In genomic region chr1:206918076-206918475, GRCh38 we compare ENCODE assay signal across 27 cellular contexts. TPM values are rescaled to one million over a fixed set of nuclear protein-coding genes. Genes with fewer than 3 reads are reported as not detected.
DNase-seq lines count a peak whose midpoint lies in the region; ATAC-seq and TF ChIP-seq lines count a peak whose summit lies in the region.
"Had no signal": no experiment of that assay in that cellular context is flagged by ENCODE, and none has a peak within 500 bp of the region (broad histone marks: within the 10 kb centered on the region; RNA-seq: fewer than 3 reads in every experiment).

No MANE protein-coding gene starts in this region.

- peaks cover 83% of the 10 kb centered on the region for H3K4me1 Mint-ChIP-seq in activated T-cell treated with anti-CD3 and anti-CD28 coated beads, Interleukin-2, amount 50 U/mL, for 72 hours (ENCODE audit: low read depth)
- H3K4me1 Mint-ChIP-seq in activated T-helper 17 cell treated with anti-CD3 and anti-CD28 coated beads, Interleukin-2, amount 50 U/mL, for 72 hours = peaks cover 55% of the 10 kb centered on the region

- peaks cover 4 to 10% of the 10 kb centered on the region in 2 donors for H3K36me3 Mint-ChIP-seq in activated T-cell treated with anti-CD3 and anti-CD28 coated beads, Interleukin-2, amount 50 U/mL, for 72 hours (ENCODE audit: insufficient read depth in 2 of 2)
- H3K36me3 Mint-ChIP-seq in activated T-helper 17 cell treated with anti-CD3 and anti-CD28 coated beads, Interleukin-2, amount 50 U/mL, for 72 hours (ENCODE audit: low read depth) = peaks cover 78% of the 10 kb centered on the region

- H3K4me3 ChIP-seq in GM08714 (ENCODE audit: low read length) (peak overlapping the region; percentile 36; the same call in 1 of the 2 replicates), spleen (peak overlapping the region; percentile 8 to 74 (median 50))
- H3K4me3 ChIP-seq: gastrocnemius medialis, lung, sigmoid colon, SJSA1, thyroid gland had no signal

- in situ Hi-C loops in KBM-7 (cut with MboI; ENCODE audit: low pct_unique_long_range_greater_than_20kb, low sequenced_read_pairs) = loop anchor here (25.0 kb wide), 1 partner anchor 181 kb away; no protein-coding TSS in a partner anchor

- H3K9me3 ChIP-seq in spleen = no peaks in the 10 kb centered on the region
- H3K9me3 ChIP-seq: gastrocnemius medialis, Peyer's patch, sigmoid colon, SJSA1, thyroid gland had no signal

- H3K27me3 ChIP-seq in spleen (replicated peaks in 1 of 7) = no peaks in the 10 kb centered on the region
- H3K27me3 ChIP-seq: gastrocnemius medialis, Peyer's patch, SJSA1, thyroid gland had no signal

- peaks cover 16 to 81% (median 59%) of the 10 kb centered on the region in 6 donors for H3K4me1 ChIP-seq in spleen
- H3K4me1 ChIP-seq: gastrocnemius medialis, sigmoid colon, SJSA1, thyroid gland had no signal

- no peak for TF ChIP-seq CTCF in spleen (IDR thresholded peaks at IDR 0.05 in 8 of 11, conservative IDR thresholded peaks at IDR 0.05 in 3 of 11)

- H3K27me3 Mint-ChIP-seq in activated T-cell treated with anti-CD3 and anti-CD28 coated beads, Interleukin-2, amount 50 U/mL, for 72 hours (ENCODE audit: low read depth) = no peaks in the 10 kb centered on the region
- H3K27me3 Mint-ChIP-seq in activated T-helper 17 cell treated with anti-CD3 and anti-CD28 coated beads, Interleukin-2, amount 50 U/mL, for 72 hours = no peaks in the 10 kb centered on the region

- H3K4me3 Mint-ChIP-seq in activated T-cell treated with anti-CD3 and anti-CD28 coated beads, Interleukin-2, amount 50 U/mL, for 72 hours = peak overlapping the region in 1 of 2 donors; percentile 76
- no peak overlapping the region for H3K4me3 Mint-ChIP-seq in activated T-helper 17 cell treated with anti-CD3 and anti-CD28 coated beads, Interleukin-2, amount 50 U/mL, for 72 hours

- no peak for DNase-seq in activated T-cell treated with anti-CD3 and anti-CD28 coated beads, Interleukin-2, amount 50 U/mL, for 72 hours
- DNase-seq in activated T-cell treated with anti-CD3 and anti-CD28 coated beads, Interleukin-2, amount 50 U/mL, for 48 hours = no peak
- DNase-seq in spleen (peak; percentile 70), KBM-7 (no peak), NCI-H2227 (lab: John Stamatoyannopoulos, UW; ENCODE audit: unreplicated experiment) (no peak)
- DNase-seq: DMS53; effector CD4-positive, alpha-beta T cell; gastrocnemius medialis; H7; NCI-H1048; NCI-H1930; NK-92 treated with Interleukin-12 subunit alpha and Interleukin-12 subunit beta, amount 100 ng/mL, for 24 hours; Peyer's patch; sigmoid colon; thyroid gland; WERI-Rb-1 had no signal

- no peaks in the 10 kb centered on the region for H3K9me3 Mint-ChIP-seq in activated T-cell treated with anti-CD3 and anti-CD28 coated beads, Interleukin-2, amount 50 U/mL, for 72 hours
- no peaks in the 10 kb centered on the region for H3K9me3 Mint-ChIP-seq in activated T-helper 17 cell treated with anti-CD3 and anti-CD28 coated beads, Interleukin-2, amount 50 U/mL, for 72 hours

- H3K27ac ChIP-seq in spleen = peak overlapping the region in 7 of 8 donors; percentile 10 to 97 (median 89)
- H3K27ac ChIP-seq: gastrocnemius medialis, KMS-11, sigmoid colon, SJSA1, thyroid gland, WERI-Rb-1 had no signal

- 42 to 62% (median 51%) methylated on average over 3 of the region's 3 CpGs for WGBS in spleen, 5 donors

- H3K36me3 ChIP-seq in spleen = peaks cover 0 to 63% (median 2%) of the 10 kb centered on the region in 6 donors
- H3K36me3 ChIP-seq: gastrocnemius medialis, Peyer's patch, sigmoid colon, SJSA1, thyroid gland, WERI-Rb-1 had no signal

- H3K27ac Mint-ChIP-seq in activated T-cell treated with anti-CD3 and anti-CD28 coated beads, Interleukin-2, amount 50 U/mL, for 72 hours = peak overlapping the region; percentile 83
- peak overlapping the region; percentile 36 for H3K27ac Mint-ChIP-seq in activated T-helper 17 cell treated with anti-CD3 and anti-CD28 coated beads, Interleukin-2, amount 50 U/mL, for 72 hours

- ATAC-seq in activated T-cell treated with anti-CD3 and anti-CD28 coated beads, Interleukin-2, amount 50 U/mL, for 72 hours (replicated peaks in 1 of 2) = no peak
- no peak for ATAC-seq in activated T-helper 17 cell treated with anti-CD3 and anti-CD28 coated beads, Interleukin-2, amount 50 U/mL, for 72 hours (replicated peaks)
- ATAC-seq in GM21381 (IDR thresholded peaks at IDR 0.05; ENCODE audit: unreplicated experiment) = no peak
- ATAC-seq: esophagus mucosa, gastrocnemius medialis had no signal

- no peak for TF ChIP-seq POLR2A in spleen (IDR thresholded peaks at IDR 0.05)

- intact Hi-C loops in spleen (cut with DNase I; ENCODE audit: low total_unique reads) = loop anchor here (10.0 kb wide), 1 partner anchor 283 kb away; the partner anchor contains the start of gene DYRK3

RNA-seq across cellular contexts. Expression of gene FCMR, which starts 3.7 kb away (rescaled TPM):
- 10 to 100 TPM; 47.3 to 50.3 TPM for total RNA-seq in activated T-cell treated with anti-CD3 and anti-CD28 coated beads, Interleukin-2, amount 50 U/mL, for 72 hours
- 10 to 100 TPM; 22.7 to 74.0 TPM for total RNA-seq in activated T-helper 17 cell treated with anti-CD3 and anti-CD28 coated beads, Interleukin-2, amount 50 U/mL, for 72 hours
- 100 to 1,000 TPM; 136 to 269 (median 242) TPM for total RNA-seq in spleen
- 100 to 1,000 TPM; 165 to 229 (median 187) TPM for polyA plus RNA-seq in spleen
- total RNA-seq: chondrocyte, H7, osteoblast had no signal

RNA-seq across cellular contexts. Expression of gene IL24, which starts 20.8 kb away (rescaled TPM):
- 1 to 10 TPM; 3.9 to 5.2 TPM for total RNA-seq in activated T-cell treated with anti-CD3 and anti-CD28 coated beads, Interleukin-2, amount 50 U/mL, for 72 hours
- 1 to 10 TPM in 1 of 2 donors, under 1 TPM in 1; 0.15 to 4.6 TPM for total RNA-seq in activated T-helper 17 cell treated with anti-CD3 and anti-CD28 coated beads, Interleukin-2, amount 50 U/mL, for 72 hours
- total RNA-seq in spleen = under 1 TPM in 2 of 7 donors, not detected in 5; 0.30 to 0.34 TPM
- polyA plus RNA-seq in spleen = 1 to 10 TPM; 1.2 to 2.0 (median 1.4) TPM
- total RNA-seq: chondrocyte, gastrocnemius medialis, H7, lung, osteoblast, Peyer's patch, sigmoid colon, thyroid gland had no signal

RNA-seq across cellular contexts. Expression of gene PIGR, which starts 28.2 kb away (rescaled TPM):
- total RNA-seq in activated T-cell treated with anti-CD3 and anti-CD28 coated beads, Interleukin-2, amount 50 U/mL, for 72 hours = under 1 TPM in 1 of 2 donors, not detected in 1; 0.12 TPM
- under 1 TPM in 1 of 2 donors, not detected in 1; 0.34 TPM for total RNA-seq in activated T-helper 17 cell treated with anti-CD3 and anti-CD28 coated beads, Interleukin-2, amount 50 U/mL, for 72 hours
- 1 to 10 TPM in 3 of 7 donors, under 1 TPM in 4; 0.37 to 1.7 (median 0.94) TPM for total RNA-seq in spleen
- polyA plus RNA-seq in spleen = under 1 TPM; 0.13 to 0.99 (median 0.30) TPM
- total RNA-seq: chondrocyte; kidney epithelial cell; osteoblast; SJSA1; T-helper 2 cell treated with Interferon-gamma antibody and Interleukin-4, amounts not matched to agents 100 ng/mL and 5 ng/mL, for 36 hours had no signal

RNA-seq across cellular contexts. Expression of gene FCAMR, which starts 52.2 kb away (rescaled TPM):
- total RNA-seq in activated T-cell treated with anti-CD3 and anti-CD28 coated beads, Interleukin-2, amount 50 U/mL, for 72 hours = not detected
- not detected for total RNA-seq in activated T-helper 17 cell treated with anti-CD3 and anti-CD28 coated beads, Interleukin-2, amount 50 U/mL, for 72 hours
- 1 to 10 TPM in 1 of 7 donors, under 1 TPM in 4, not detected in 2; 0.16 to 1.0 (median 0.36) TPM for total RNA-seq in spleen
- 1 to 10 TPM in 1 of 3 donors, under 1 TPM in 2; 0.38 to 1.3 (median 0.59) TPM for polyA plus RNA-seq in spleen
- total RNA-seq: chondrocyte, gastrocnemius medialis, H7, kidney epithelial cell, osteoblast, sigmoid colon, SJSA1, thyroid gland had no signal

RNA-seq across cellular contexts. Expression of gene IL20, which starts 52.7 kb away (rescaled TPM):
- total RNA-seq in activated T-cell treated with anti-CD3 and anti-CD28 coated beads, Interleukin-2, amount 50 U/mL, for 72 hours = under 1 TPM in 1 of 2 donors, not detected in 1; 0.28 TPM
- not detected for total RNA-seq in activated T-helper 17 cell treated with anti-CD3 and anti-CD28 coated beads, Interleukin-2, amount 50 U/mL, for 72 hours
- not detected for total RNA-seq in spleen
- polyA plus RNA-seq in spleen = not detected
- total RNA-seq: chondrocyte; esophagus mucosa; gastrocnemius medialis; H7; kidney epithelial cell; lung; osteoblast; Peyer's patch; sigmoid colon; T-helper 2 cell treated with Interferon-gamma antibody and Interleukin-4, amounts not matched to agents 100 ng/mL and 5 ng/mL, for 36 hours; thyroid gland had no signal
- polyA plus RNA-seq: sigmoid colon had no signal
